In the genomic region with DNA sequence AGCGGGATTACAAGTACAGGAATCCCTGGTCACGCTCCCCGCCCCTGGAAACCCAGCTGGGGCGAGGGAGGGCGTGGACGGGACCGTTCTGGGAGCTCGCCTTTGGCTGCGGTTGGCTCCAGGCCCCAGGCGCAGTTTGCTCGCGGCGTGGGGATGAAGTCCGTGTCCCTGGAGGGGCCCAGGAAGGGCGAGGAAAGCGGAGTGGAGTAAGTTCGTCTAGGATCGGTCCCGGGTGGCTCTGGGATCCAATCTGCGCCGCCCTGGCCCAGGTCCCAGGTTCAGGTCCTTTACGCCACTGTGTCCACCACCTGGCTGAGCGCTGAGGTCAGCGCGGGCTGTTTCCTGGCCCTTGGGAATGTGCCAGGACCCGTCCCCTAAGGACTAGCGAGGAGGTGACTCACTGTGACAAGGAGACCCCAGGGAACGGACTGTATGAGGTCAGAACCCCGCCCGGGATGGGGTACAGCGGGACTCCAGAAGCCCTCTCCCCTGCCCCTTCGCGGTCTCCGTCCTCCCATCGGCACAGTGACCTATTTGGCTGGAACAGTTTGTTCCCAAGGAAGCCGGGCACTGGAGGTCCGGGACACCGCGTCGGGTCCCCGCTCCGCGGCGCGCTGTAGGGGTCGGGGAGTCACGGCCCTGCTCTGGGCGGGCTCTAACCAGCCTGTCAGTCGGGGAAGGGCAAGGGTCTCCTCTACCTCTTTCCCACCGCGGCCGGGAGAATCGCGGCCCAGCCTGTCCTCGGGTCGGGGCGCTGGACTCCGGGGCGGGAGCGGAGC, we compare ENCODE assay signal across 8 cellular contexts. TPM values are rescaled to one million over a fixed set of nuclear protein-coding genes. Genes with fewer than 3 reads are reported as not detected.
DNase-seq lines count a peak whose midpoint lies in the region; ATAC-seq and TF ChIP-seq lines count a peak whose summit lies in the region.

No MANE protein-coding gene starts in this region.

- TF ChIP-seq CTCF in GM12865 (IDR thresholded peaks at IDR 0.05; ENCODE audit: insufficient read depth, low read depth, low read length, missing control alignments) (no peak), foreskin keratinocyte (conservative IDR thresholded peaks at IDR 0.05) (no peak)

- no peak overlapping the region for H2AFZ ChIP-seq in neuron (ENCODE audit: low read depth, low read length)

- H3K27me3 ChIP-seq in foreskin keratinocyte (no peaks in the 10 kb centered on the region), neuron (ENCODE audit: insufficient read depth, low read length) (no peaks in the 10 kb centered on the region)

- no peaks in the 10 kb centered on the region for H3K9me3 ChIP-seq in neuron (ENCODE audit: low read length)

- TF ChIP-seq POLR2A in GM18505 (IDR thresholded peaks at IDR 0.05; ENCODE audit: borderline replicate concordance, extremely low read depth, insufficient read depth, insufficient read length), result no peak

- H3K4me1 ChIP-seq in foreskin keratinocyte, result peaks cover 36% of the 10 kb centered on the region
- H3K4me1 ChIP-seq in neuron (ENCODE audit: insufficient read depth, low read length), result peaks cover 44% of the 10 kb centered on the region

- ATAC-seq in foreskin keratinocyte (no peak), GM18505 (IDR thresholded peaks at IDR 0.05; ENCODE audit: unreplicated experiment) (no peak), HG02938 (IDR thresholded peaks at IDR 0.05; ENCODE audit: unreplicated experiment) (no peak)

- H3K36me3 ChIP-seq in neuron (ENCODE audit: insufficient read depth, low read length), result peaks cover 18% of the 10 kb centered on the region

- H3K4me3 ChIP-seq in GM12865 (ENCODE audit: low read depth, low read length) (peak overlapping the region; percentile 98), neuron (ENCODE audit: low read length) (peak overlapping the region; percentile 86)

- DNase-seq in GM12865 (ENCODE audit: low read depth) (peak; percentile 40), NCI-H146 treated with DMSO at 0.1 percent for 48 hours (lab: John Stamatoyannopoulos, UW; ENCODE audit: unreplicated experiment) (peak; percentile 10), foreskin keratinocyte (no peak), epidermal melanocyte (ENCODE audit: insufficient read length, low spot score) (no peak)
- DNase-seq in activated T-helper 9 cell treated with anti-CD3 and anti-CD28 coated beads, Interleukin-2, amount 50 U/mL, for 16 hours (ENCODE audit: low read depth), result peak; percentile 23

- peak overlapping the region; percentile 95 for H3K27ac ChIP-seq in foreskin keratinocyte

RNA-seq across cellular contexts. Expression of a gene that starts 0.7 kb away (rescaled TPM):
- total RNA-seq in foreskin keratinocyte, result 266 and 328 TPM in 2 replicates
- 318 and 350 TPM in 2 replicates for polyA plus RNA-seq in foreskin keratinocyte

RNA-seq across cellular contexts. Expression of a gene that starts 18.4 kb away (rescaled TPM):
- 0.03 TPM in 1 of 2 replicates, not detected in the other for total RNA-seq in foreskin keratinocyte
- polyA plus RNA-seq in foreskin keratinocyte, result 0.01 and 0.03 TPM in 2 replicates

Comparison
In these comparisons a context has a peak if more than half of its experiments do, and no peak if none do; other contexts are left out.
1. DNase-seq: peak in GM12865 (single experiment), NCI-H146 treated with DMSO at 0.1 percent for 48 hours (single experiment) and activated T-helper 9 cell treated with anti-CD3 and anti-CD28 coated beads, Interleukin-2, amount 50 U/mL, for 16 hours (single experiment); none in foreskin keratinocyte (0 of 2) and epidermal melanocyte (single experiment).